ENCODE assay signal across 1 cellular context in the genomic region with DNA sequence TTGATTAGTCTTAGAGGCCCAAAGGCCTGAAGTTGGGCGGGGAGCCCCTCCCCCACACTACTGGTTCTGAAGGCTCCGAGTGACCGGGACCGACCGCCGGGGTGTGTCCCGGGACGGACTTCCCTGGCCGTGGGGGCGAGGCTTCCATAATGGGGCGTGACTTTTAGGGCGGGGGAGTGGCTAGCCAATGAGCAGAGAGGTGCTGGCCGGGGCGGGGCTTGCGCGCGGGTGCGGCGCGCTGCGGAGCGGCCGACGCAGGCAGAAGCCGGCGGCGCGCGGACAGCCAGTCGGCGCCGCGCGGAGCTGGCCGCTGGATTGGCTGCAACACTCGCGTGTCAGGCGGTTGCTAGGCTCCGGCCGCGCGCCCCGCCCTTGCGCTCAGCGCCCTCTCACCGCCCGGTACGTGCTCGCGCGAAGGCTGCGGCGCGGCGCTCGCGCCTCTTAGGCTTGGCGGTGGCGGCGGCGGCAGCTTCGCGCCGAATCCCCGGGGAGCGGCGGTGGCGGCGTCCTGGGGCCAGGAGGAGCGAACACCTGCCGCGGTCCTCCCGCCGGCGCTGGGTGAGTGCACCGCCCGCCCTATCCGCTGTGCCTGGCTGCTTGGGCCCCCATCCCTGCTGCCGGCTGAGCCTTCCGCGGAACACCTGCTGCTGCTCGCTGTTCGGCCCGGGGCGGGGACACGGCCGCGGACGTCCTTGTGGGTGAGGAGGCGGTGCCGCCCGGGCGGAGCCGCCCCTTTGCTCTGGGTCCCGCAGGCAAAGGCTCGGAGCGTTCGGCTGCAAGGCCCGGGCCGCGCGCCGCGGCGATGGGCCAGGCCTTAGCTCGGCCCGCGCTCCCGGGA.
TF ChIP-seq lines count a peak whose summit lies in the region.

A gene (plus strand): TSS at position 392 of the 838 bp plus-strand sequence. CDS start 40,268 bp downstream, outside the sequence.

TF ChIP-seq in HepG2, 621 proteins besides CTCF, POLR2A, EP300 and RAD21 (continued from another document and continues in another):
- TF ChIP-seq, protein P1, sequence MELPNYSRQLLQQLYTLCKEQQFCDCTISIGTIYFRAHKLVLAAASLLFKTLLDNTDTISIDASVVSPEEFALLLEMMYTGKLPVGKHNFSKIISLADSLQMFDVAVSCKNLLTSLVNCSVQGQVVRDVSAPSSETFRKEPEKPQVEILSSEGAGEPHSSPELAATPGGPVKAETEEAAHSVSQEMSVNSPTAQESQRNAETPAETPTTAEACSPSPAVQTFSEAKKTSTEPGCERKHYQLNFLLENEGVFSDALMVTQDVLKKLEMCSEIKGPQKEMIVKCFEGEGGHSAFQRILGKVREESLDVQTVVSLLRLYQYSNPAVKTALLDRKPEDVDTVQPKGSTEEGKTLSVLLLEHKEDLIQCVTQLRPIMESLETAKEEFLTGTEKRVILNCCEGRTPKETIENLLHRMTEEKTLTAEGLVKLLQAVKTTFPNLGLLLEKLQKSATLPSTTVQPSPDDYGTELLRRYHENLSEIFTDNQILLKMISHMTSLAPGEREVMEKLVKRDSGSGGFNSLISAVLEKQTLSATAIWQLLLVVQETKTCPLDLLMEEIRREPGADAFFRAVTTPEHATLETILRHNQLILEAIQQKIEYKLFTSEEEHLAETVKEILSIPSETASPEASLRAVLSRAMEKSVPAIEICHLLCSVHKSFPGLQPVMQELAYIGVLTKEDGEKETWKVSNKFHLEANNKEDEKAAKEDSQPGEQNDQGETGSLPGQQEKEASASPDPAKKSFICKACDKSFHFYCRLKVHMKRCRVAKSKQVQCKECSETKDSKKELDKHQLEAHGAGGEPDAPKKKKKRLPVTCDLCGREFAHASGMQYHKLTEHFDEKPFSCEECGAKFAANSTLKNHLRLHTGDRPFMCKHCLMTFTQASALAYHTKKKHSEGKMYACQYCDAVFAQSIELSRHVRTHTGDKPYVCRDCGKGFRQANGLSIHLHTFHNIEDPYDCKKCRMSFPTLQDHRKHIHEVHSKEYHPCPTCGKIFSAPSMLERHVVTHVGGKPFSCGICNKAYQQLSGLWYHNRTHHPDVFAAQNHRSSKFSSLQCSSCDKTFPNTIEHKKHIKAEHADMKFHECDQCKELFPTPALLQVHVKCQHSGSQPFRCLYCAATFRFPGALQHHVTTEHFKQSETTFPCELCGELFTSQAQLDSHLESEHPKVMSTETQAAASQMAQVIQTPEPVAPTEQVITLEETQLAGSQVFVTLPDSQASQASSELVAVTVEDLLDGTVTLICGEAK (IDR thresholded peaks at IDR 0.05): no peak
- TF ChIP-seq, protein P1 (CRISPR knock-in tag; IDR thresholded peaks at IDR 0.05): no peak; the same call in 1 of the 2 replicates
- peak; percentile 89 for TF ChIP-seq ZNF563 (CRISPR knock-in tag; IDR thresholded peaks at IDR 0.05)
- TF ChIP-seq GABPA (IDR thresholded peaks at IDR 0.05; ENCODE audit: low read depth, low read length): no peak
- no peak for TF ChIP-seq GABPA (CRISPR knock-in tag; IDR thresholded peaks at IDR 0.05; ENCODE audit: low read depth)
- TF ChIP-seq, protein P2, sequence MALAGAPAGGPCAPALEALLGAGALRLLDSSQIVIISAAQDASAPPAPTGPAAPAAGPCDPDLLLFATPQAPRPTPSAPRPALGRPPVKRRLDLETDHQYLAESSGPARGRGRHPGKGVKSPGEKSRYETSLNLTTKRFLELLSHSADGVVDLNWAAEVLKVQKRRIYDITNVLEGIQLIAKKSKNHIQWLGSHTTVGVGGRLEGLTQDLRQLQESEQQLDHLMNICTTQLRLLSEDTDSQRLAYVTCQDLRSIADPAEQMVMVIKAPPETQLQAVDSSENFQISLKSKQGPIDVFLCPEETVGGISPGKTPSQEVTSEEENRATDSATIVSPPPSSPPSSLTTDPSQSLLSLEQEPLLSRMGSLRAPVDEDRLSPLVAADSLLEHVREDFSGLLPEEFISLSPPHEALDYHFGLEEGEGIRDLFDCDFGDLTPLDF (CRISPR knock-in tag; IDR thresholded peaks at IDR 0.05): peak; percentile 20; the same call in 1 of the 2 replicates
- no peak for TF ChIP-seq TRIM24 (CRISPR knock-in tag; IDR thresholded peaks at IDR 0.05)
- TF ChIP-seq, protein P3, sequence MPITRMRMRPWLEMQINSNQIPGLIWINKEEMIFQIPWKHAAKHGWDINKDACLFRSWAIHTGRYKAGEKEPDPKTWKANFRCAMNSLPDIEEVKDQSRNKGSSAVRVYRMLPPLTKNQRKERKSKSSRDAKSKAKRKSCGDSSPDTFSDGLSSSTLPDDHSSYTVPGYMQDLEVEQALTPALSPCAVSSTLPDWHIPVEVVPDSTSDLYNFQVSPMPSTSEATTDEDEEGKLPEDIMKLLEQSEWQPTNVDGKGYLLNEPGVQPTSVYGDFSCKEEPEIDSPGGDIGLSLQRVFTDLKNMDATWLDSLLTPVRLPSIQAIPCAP (CRISPR knock-in tag; IDR thresholded peaks at IDR 0.05; ENCODE audit: low read depth): no peak
- peak; percentile 46; the same call in 1 of the 2 replicates for TF ChIP-seq ZFP36L1 (CRISPR knock-in tag; IDR thresholded peaks at IDR 0.05)
- TF ChIP-seq TOPORS (CRISPR knock-in tag; IDR thresholded peaks at IDR 0.05): peak; percentile 56; the same call in 1 of the 2 replicates
- 0 out of 2 replicates have a peak, but pooled peaks have one; percentile 53 for TF ChIP-seq CBFB (CRISPR knock-in tag; IDR thresholded peaks at IDR 0.05)
- no peak for TF ChIP-seq PRMT3 (CRISPR knock-in tag; IDR thresholded peaks at IDR 0.05; ENCODE audit: borderline replicate concordance, low read depth)
- TF ChIP-seq, protein P4, sequence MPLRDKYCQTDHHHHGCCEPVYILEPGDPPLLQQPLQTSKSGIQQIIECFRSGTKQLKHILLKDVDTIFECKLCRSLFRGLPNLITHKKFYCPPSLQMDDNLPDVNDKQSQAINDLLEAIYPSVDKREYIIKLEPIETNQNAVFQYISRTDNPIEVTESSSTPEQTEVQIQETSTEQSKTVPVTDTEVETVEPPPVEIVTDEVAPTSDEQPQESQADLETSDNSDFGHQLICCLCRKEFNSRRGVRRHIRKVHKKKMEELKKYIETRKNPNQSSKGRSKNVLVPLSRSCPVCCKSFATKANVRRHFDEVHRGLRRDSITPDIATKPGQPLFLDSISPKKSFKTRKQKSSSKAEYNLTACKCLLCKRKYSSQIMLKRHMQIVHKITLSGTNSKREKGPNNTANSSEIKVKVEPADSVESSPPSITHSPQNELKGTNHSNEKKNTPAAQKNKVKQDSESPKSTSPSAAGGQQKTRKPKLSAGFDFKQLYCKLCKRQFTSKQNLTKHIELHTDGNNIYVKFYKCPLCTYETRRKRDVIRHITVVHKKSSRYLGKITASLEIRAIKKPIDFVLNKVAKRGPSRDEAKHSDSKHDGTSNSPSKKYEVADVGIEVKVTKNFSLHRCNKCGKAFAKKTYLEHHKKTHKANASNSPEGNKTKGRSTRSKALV (CRISPR knock-in tag; IDR thresholded peaks at IDR 0.05): no peak
- no peak for TF ChIP-seq FOXO1 (CRISPR knock-in tag; IDR thresholded peaks at IDR 0.05)
- no peak; the same call in 1 of the 2 replicates for TF ChIP-seq ZNF772 (CRISPR knock-in tag; IDR thresholded peaks at IDR 0.05)
- TF ChIP-seq, protein P5, sequence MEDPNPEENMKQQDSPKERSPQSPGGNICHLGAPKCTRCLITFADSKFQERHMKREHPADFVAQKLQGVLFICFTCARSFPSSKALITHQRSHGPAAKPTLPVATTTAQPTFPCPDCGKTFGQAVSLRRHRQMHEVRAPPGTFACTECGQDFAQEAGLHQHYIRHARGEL (CRISPR knock-in tag; IDR thresholded peaks at IDR 0.05): no peak
- no peak for TF ChIP-seq ZNF234 (CRISPR knock-in tag; conservative IDR thresholded peaks at IDR 0.05)
- no peak for TF ChIP-seq ZC3H13 (CRISPR knock-in tag; IDR thresholded peaks at IDR 0.05)
- peak; percentile 43; the same call in 1 of the 2 replicates for TF ChIP-seq MED1 (CRISPR knock-in tag; IDR thresholded peaks at IDR 0.05)
- no peak for TF ChIP-seq NR2F2 (IDR thresholded peaks at IDR 0.05; ENCODE audit: borderline replicate concordance, low read depth)
- peak; percentile 93 for TF ChIP-seq ZFY (CRISPR knock-in tag; IDR thresholded peaks at IDR 0.05)
- no peak for TF ChIP-seq FOSL1 (CRISPR knock-in tag; IDR thresholded peaks at IDR 0.05; ENCODE audit: borderline replicate concordance)
- no peak for TF ChIP-seq FOXA1 (IDR thresholded peaks at IDR 0.05)
- peak; percentile 16; the same call in 1 of the 2 replicates for TF ChIP-seq FOXA1 (CRISPR knock-in tag; IDR thresholded peaks at IDR 0.05)
- TF ChIP-seq, protein P6, sequence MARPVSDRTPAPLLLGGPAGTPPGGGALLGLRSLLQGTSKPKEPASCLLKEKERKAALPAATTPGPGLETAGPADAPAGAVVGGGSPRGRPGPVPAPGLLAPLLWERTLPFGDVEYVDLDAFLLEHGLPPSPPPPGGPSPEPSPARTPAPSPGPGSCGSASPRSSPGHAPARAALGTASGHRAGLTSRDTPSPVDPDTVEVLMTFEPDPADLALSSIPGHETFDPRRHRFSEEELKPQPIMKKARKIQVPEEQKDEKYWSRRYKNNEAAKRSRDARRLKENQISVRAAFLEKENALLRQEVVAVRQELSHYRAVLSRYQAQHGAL (CRISPR knock-in tag; IDR thresholded peaks at IDR 0.05; ENCODE audit: not compliant biosample characterization): no peak
- TF ChIP-seq SYNCRIP (IDR thresholded peaks at IDR 0.05; ENCODE audit: insufficient read depth, low read depth, low read length): no peak
- no peak for TF ChIP-seq FOXK1 (CRISPR knock-in tag; IDR thresholded peaks at IDR 0.05; ENCODE audit: borderline replicate concordance, low read depth)
- TF ChIP-seq HMG20B (CRISPR knock-in tag; conservative IDR thresholded peaks at IDR 0.05): no peak; the same call in 1 of the 2 replicates
- 0 out of 2 replicates have a peak, but pooled peaks have one; percentile 51 for TF ChIP-seq ZNF253 (CRISPR knock-in tag; IDR thresholded peaks at IDR 0.05; ENCODE audit: borderline replicate concordance)
- TF ChIP-seq, protein P7, sequence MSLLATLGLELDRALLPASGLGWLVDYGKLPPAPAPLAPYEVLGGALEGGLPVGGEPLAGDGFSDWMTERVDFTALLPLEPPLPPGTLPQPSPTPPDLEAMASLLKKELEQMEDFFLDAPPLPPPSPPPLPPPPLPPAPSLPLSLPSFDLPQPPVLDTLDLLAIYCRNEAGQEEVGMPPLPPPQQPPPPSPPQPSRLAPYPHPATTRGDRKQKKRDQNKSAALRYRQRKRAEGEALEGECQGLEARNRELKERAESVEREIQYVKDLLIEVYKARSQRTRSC (CRISPR knock-in tag; IDR thresholded peaks at IDR 0.05; ENCODE audit: low read depth): no peak
- TF ChIP-seq TBX3 (IDR thresholded peaks at IDR 0.05; ENCODE audit: borderline replicate concordance): no peak
- TF ChIP-seq, protein P8, sequence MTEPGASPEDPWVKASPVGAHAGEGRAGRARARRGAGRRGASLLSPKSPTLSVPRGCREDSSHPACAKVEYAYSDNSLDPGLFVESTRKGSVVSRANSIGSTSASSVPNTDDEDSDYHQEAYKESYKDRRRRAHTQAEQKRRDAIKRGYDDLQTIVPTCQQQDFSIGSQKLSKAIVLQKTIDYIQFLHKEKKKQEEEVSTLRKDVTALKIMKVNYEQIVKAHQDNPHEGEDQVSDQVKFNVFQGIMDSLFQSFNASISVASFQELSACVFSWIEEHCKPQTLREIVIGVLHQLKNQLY (CRISPR knock-in tag; IDR thresholded peaks at IDR 0.05): 0 out of 2 replicates have a peak, but pooled peaks have one; percentile 11
- TF ChIP-seq, protein P9, sequence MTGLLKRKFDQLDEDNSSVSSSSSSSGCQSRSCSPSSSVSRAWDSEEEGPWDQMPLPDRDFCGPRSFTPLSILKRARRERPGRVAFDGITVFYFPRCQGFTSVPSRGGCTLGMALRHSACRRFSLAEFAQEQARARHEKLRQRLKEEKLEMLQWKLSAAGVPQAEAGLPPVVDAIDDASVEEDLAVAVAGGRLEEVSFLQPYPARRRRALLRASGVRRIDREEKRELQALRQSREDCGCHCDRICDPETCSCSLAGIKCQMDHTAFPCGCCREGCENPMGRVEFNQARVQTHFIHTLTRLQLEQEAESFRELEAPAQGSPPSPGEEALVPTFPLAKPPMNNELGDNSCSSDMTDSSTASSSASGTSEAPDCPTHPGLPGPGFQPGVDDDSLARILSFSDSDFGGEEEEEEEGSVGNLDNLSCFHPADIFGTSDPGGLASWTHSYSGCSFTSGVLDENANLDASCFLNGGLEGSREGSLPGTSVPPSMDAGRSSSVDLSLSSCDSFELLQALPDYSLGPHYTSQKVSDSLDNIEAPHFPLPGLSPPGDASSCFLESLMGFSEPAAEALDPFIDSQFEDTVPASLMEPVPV (CRISPR knock-in tag; IDR thresholded peaks at IDR 0.05): peak; percentile 63; the same call in 1 of the 2 replicates
- TF ChIP-seq, protein P10, sequence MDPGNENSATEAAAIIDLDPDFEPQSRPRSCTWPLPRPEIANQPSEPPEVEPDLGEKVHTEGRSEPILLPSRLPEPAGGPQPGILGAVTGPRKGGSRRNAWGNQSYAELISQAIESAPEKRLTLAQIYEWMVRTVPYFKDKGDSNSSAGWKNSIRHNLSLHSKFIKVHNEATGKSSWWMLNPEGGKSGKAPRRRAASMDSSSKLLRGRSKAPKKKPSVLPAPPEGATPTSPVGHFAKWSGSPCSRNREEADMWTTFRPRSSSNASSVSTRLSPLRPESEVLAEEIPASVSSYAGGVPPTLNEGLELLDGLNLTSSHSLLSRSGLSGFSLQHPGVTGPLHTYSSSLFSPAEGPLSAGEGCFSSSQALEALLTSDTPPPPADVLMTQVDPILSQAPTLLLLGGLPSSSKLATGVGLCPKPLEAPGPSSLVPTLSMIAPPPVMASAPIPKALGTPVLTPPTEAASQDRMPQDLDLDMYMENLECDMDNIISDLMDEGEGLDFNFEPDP (CRISPR knock-in tag; conservative IDR thresholded peaks at IDR 0.05): peak; percentile 9; the same call in 1 of the 2 replicates
- no peak for TF ChIP-seq KDM6A (CRISPR knock-in tag; IDR thresholded peaks at IDR 0.05; ENCODE audit: low read depth)
- TF ChIP-seq ZSCAN20 (CRISPR knock-in tag; IDR thresholded peaks at IDR 0.05; ENCODE audit: borderline replicate concordance): no peak; the same call in 1 of the 2 replicates
- no peak for TF ChIP-seq MTA3 (CRISPR knock-in tag; IDR thresholded peaks at IDR 0.05)
- TF ChIP-seq RBM22 (optimal IDR thresholded peaks at IDR 0.05; ENCODE audit: low read length): no peak
- TF ChIP-seq ZNF7 (CRISPR knock-in tag; IDR thresholded peaks at IDR 0.05): no peak
